Comparison of ENCODE assay signal across 12 cellular contexts in genomic region chr6:29014729-29015608, GRCh38. TPM values are rescaled to one million over a fixed set of nuclear protein-coding genes. Genes with fewer than 3 reads are reported as not detected.
A peak's percentile ranks its signal among the peaks of the same experiment; 100 is the strongest.
DNase-seq lines count a peak whose midpoint lies in the region; ATAC-seq and TF ChIP-seq lines count a peak whose summit lies in the region.
"Had no signal": no experiment of that assay in that cellular context is flagged by ENCODE, and none has a peak within 500 bp of the region (broad histone marks: within the 10 kb centered on the region; RNA-seq: fewer than 3 reads in every experiment).

No MANE protein-coding gene starts in this region.

- no peak overlapping the region for H3K27ac ChIP-seq in skin epidermis

- H3K4me3 ChIP-seq in fibroblast of villous mesenchyme (ENCODE audit: low read depth, low read length) = peak overlapping the region; percentile 38
- H3K4me3 ChIP-seq in skin epidermis = peak overlapping the region in 4 of 7 experiments; percentile 6 to 13 (median 8)

- no peak for TF ChIP-seq CTCF in fibroblast of villous mesenchyme (IDR thresholded peaks at IDR 0.05; ENCODE audit: insufficient read depth, low read depth, low read length)

- no peak for ATAC-seq in activated T-cell treated with anti-CD3 and anti-CD28 coated beads, Interleukin-2, amount 50 U/mL, for 72 hours (replicated peaks in 1 of 2)

- H3K4me3 Mint-ChIP-seq in activated T-cell treated with anti-CD3 and anti-CD28 coated beads, Interleukin-2, amount 50 U/mL, for 72 hours = peak overlapping the region; percentile 86 to 92
- H3K4me3 Mint-ChIP-seq in activated T-helper 1 cell treated with anti-CD3 and anti-CD28 coated beads, Interleukin-12 subunit alpha, Interleukin-12 subunit beta, Interleukin-2, Interleukin-4 antibody, amounts not matched to agents 30 ng/mL and 10 ng/mL and 1 ng/mL, durations not matched to agents 14 hours and 24 hours and 36 hours = peak overlapping the region; percentile 7

- no peak overlapping the region for H3K27ac Mint-ChIP-seq in activated T-cell treated with anti-CD3 and anti-CD28 coated beads, Interleukin-2, amount 50 U/mL, for 72 hours
- no peak overlapping the region for H3K27ac Mint-ChIP-seq in activated T-helper 1 cell treated with anti-CD3 and anti-CD28 coated beads, Interleukin-12 subunit alpha, Interleukin-12 subunit beta, Interleukin-2, Interleukin-4 antibody, amounts not matched to agents 30 ng/mL and 10 ng/mL and 1 ng/mL, durations not matched to agents 14 hours and 24 hours and 36 hours

- H3K36me3 Mint-ChIP-seq in activated T-cell treated with anti-CD3 and anti-CD28 coated beads, Interleukin-2, amount 50 U/mL, for 72 hours (ENCODE audit: insufficient read depth in 2 of 2) = peaks cover 0 to 2% of the 10 kb centered on the region in 2 donors
- H3K36me3 Mint-ChIP-seq in activated T-helper 1 cell treated with anti-CD3 and anti-CD28 coated beads, Interleukin-12 subunit alpha, Interleukin-12 subunit beta, Interleukin-2, Interleukin-4 antibody, amounts not matched to agents 30 ng/mL and 10 ng/mL and 1 ng/mL, durations not matched to agents 14 hours and 24 hours and 36 hours (ENCODE audit: low read depth) = no peaks in the 10 kb centered on the region

- H3K4me1 Mint-ChIP-seq in activated T-cell treated with anti-CD3 and anti-CD28 coated beads, Interleukin-2, amount 50 U/mL, for 72 hours (ENCODE audit: low read depth) = peaks cover 27% of the 10 kb centered on the region
- peaks cover 35% of the 10 kb centered on the region for H3K4me1 Mint-ChIP-seq in activated T-helper 1 cell treated with anti-CD3 and anti-CD28 coated beads, Interleukin-12 subunit alpha, Interleukin-12 subunit beta, Interleukin-2, Interleukin-4 antibody, amounts not matched to agents 30 ng/mL and 10 ng/mL and 1 ng/mL, durations not matched to agents 14 hours and 24 hours and 36 hours (ENCODE audit: low read depth)

- no peaks in the 10 kb centered on the region for H3K9me3 Mint-ChIP-seq in activated T-cell treated with anti-CD3 and anti-CD28 coated beads, Interleukin-2, amount 50 U/mL, for 72 hours
- no peaks in the 10 kb centered on the region for H3K9me3 Mint-ChIP-seq in activated T-helper 1 cell treated with anti-CD3 and anti-CD28 coated beads, Interleukin-12 subunit alpha, Interleukin-12 subunit beta, Interleukin-2, Interleukin-4 antibody, amounts not matched to agents 30 ng/mL and 10 ng/mL and 1 ng/mL, durations not matched to agents 14 hours and 24 hours and 36 hours

- DNase-seq in activated T-cell treated with anti-CD3 and anti-CD28 coated beads, Interleukin-2, amount 50 U/mL, for 72 hours = peak in 1 of 2 donors; percentile 19
- no peak for DNase-seq in activated T-cell treated with anti-CD3 and anti-CD28 coated beads, Interleukin-2, amount 50 U/mL, for 1 hour
- no peak for DNase-seq in activated T-helper 1 cell treated with anti-CD3 and anti-CD28 coated beads, Interleukin-12 subunit alpha, Interleukin-12 subunit beta, Interleukin-2, Interleukin-4 antibody, amounts not matched to agents 30 ng/mL and 10 ng/mL and 1 ng/mL, durations not matched to agents 14 hours and 24 hours and 36 hours (ENCODE audit: low spot score)
- DNase-seq in fibroblast of villous mesenchyme (ENCODE audit: low read depth) = peak; percentile 17
- no peak for DNase-seq in NCI-H526 (lab: John Stamatoyannopoulos, UW)
- DNase-seq in mesenteric fat pad (ENCODE audit: low spot score) = no peak
- no peak for DNase-seq in NCI-H345 treated with DMSO at 0.1 percent for 48 hours (lab: John Stamatoyannopoulos, UW; ENCODE audit: unreplicated experiment)
- DNase-seq: caudate nucleus, NCI-H1092 had no signal

- H3K27me3 Mint-ChIP-seq in activated T-cell treated with anti-CD3 and anti-CD28 coated beads, Interleukin-2, amount 50 U/mL, for 72 hours (ENCODE audit: low read depth) = peaks cover 27% of the 10 kb centered on the region
- H3K27me3 Mint-ChIP-seq in activated T-helper 1 cell treated with anti-CD3 and anti-CD28 coated beads, Interleukin-12 subunit alpha, Interleukin-12 subunit beta, Interleukin-2, Interleukin-4 antibody, amounts not matched to agents 30 ng/mL and 10 ng/mL and 1 ng/mL, durations not matched to agents 14 hours and 24 hours and 36 hours (ENCODE audit: insufficient read depth) = peaks cover 23% of the 10 kb centered on the region

- intact Hi-C loops in activated T-helper 1 cell treated with anti-CD3 and anti-CD28 coated beads, Interleukin-12 subunit alpha, Interleukin-12 subunit beta, Interleukin-2, Interleukin-4 antibody, amounts not matched to agents 30 ng/mL and 10 ng/mL and 1 ng/mL, durations not matched to agents 14 hours and 24 hours and 36 hours (cut with micrococcal nuclease) = loop anchor here (10.0 kb wide), 2 partner anchors 150 to 880 kb away; no protein-coding TSS in a partner anchor

RNA-seq across cellular contexts. Expression of gene ZNF311, which starts 9.9 kb away (rescaled TPM):
- 1 to 10 TPM; 1.6 to 2.1 TPM for total RNA-seq in activated T-cell treated with anti-CD3 and anti-CD28 coated beads, Interleukin-2, amount 50 U/mL, for 72 hours
- total RNA-seq in activated T-helper 1 cell treated with anti-CD3 and anti-CD28 coated beads, Interleukin-12 subunit alpha, Interleukin-12 subunit beta, Interleukin-2, Interleukin-4 antibody, amounts not matched to agents 30 ng/mL and 10 ng/mL and 1 ng/mL, durations not matched to agents 14 hours and 24 hours and 36 hours = 0.64 and 0.80 TPM in 2 replicates
- 0.43 and 0.97 TPM in 2 replicates for total RNA-seq in fibroblast of villous mesenchyme
- total RNA-seq in mesenteric fat pad = 0.64 TPM

RNA-seq across cellular contexts. Expression of gene OR2W1, which starts 30.0 kb away (rescaled TPM):
- total RNA-seq in activated T-cell treated with anti-CD3 and anti-CD28 coated beads, Interleukin-2, amount 50 U/mL, for 72 hours = not detected
- not detected in 2 replicates for total RNA-seq in activated T-helper 1 cell treated with anti-CD3 and anti-CD28 coated beads, Interleukin-12 subunit alpha, Interleukin-12 subunit beta, Interleukin-2, Interleukin-4 antibody, amounts not matched to agents 30 ng/mL and 10 ng/mL and 1 ng/mL, durations not matched to agents 14 hours and 24 hours and 36 hours
- total RNA-seq in fibroblast of villous mesenchyme (not detected in 2 replicates), mesenteric fat pad (not detected)
- total RNA-seq: glomerular endothelial cell, smooth muscle cell had no signal
